In genomic region chr20:20393207-20393606, GRCh38 we compare ENCODE assay signal across 19 cellular contexts. TPM values are rescaled to one million over a fixed set of nuclear protein-coding genes. Genes with fewer than 3 reads are reported as not detected.
DNase-seq lines count a peak whose midpoint lies in the region; TF ChIP-seq lines count a peak whose summit lies in the region.
"Had no signal": no experiment of that assay in that cellular context is flagged by ENCODE, and none has a peak within 500 bp of the region (broad histone marks: within the 10 kb centered on the region; RNA-seq: fewer than 3 reads in every experiment).

No MANE protein-coding gene starts in this region.

- TF ChIP-seq CTCF in cardiac fibroblast (IDR thresholded peaks at IDR 0.05; ENCODE audit: low read depth, low read length) (no peak), nephron progenitor cell (IDR thresholded peaks at IDR 0.05) (no peak), breast epithelium (IDR thresholded peaks at IDR 0.05) (no peak)

- intact Hi-C loops in breast epithelium (cut with DNase I; ENCODE audit: low total_unique reads): no loop called here

- peaks cover 31% of the 10 kb centered on the region for H3K36me3 Mint-ChIP-seq in nephron progenitor cell (ENCODE audit: low read depth)

- no peak overlapping the region for H3K27ac ChIP-seq in breast epithelium
- H3K27ac ChIP-seq: VCaP had no signal

- TF ChIP-seq POLR2A in breast epithelium (IDR thresholded peaks at IDR 0.05): no peak

- H3K9me3 ChIP-seq in breast epithelium: no peaks in the 10 kb centered on the region

- H3K27me3 ChIP-seq in breast epithelium: no peaks in the 10 kb centered on the region

- H3K9me3 Mint-ChIP-seq in nephron progenitor cell: no peaks in the 10 kb centered on the region
- H3K9me3 Mint-ChIP-seq: CD4-positive, CD25-positive, alpha-beta regulatory T cell had no signal

- H3K4me3 ChIP-seq in cardiac fibroblast (replicated peaks in 1 of 2; ENCODE audit: low read depth in 2 of 2, low read length in 2 of 2) (no peak overlapping the region), breast epithelium (no peak overlapping the region)

- H3K4me1 Mint-ChIP-seq in nephron progenitor cell: peaks cover 25% of the 10 kb centered on the region

- H3K4me3 Mint-ChIP-seq in nephron progenitor cell: no peak overlapping the region
- H3K4me3 Mint-ChIP-seq: CD4-positive, CD25-positive, alpha-beta regulatory T cell had no signal

- no peaks in the 10 kb centered on the region for H3K36me3 ChIP-seq in breast epithelium

- no peaks in the 10 kb centered on the region for H3K4me1 ChIP-seq in breast epithelium

- H3K27ac Mint-ChIP-seq in nephron progenitor cell: peak overlapping the region; percentile 71

- peaks cover 6% of the 10 kb centered on the region for H3K27me3 Mint-ChIP-seq in nephron progenitor cell (ENCODE audit: low read depth, poor library complexity)
- H3K27me3 Mint-ChIP-seq: CD4-positive, CD25-positive, alpha-beta regulatory T cell had no signal

- DNase-seq in ELR (ENCODE audit: low read depth) (peak; percentile 35), OCI-M1 (lab: John Stamatoyannopoulos, UW) (peak; percentile 69), cardiac fibroblast (ENCODE audit: low read depth in 2 of 2) (peak; percentile 7 to 61), nephron progenitor cell (no peak), AG20443 (ENCODE audit: low spot score) (no peak), NCI-H1417 treated with DMSO at 0.1 percent for 48 hours (lab: John Stamatoyannopoulos, UW) (no peak), breast epithelium (ENCODE audit: low spot score in 2 of 2) (no peak)
- DNase-seq: activated gamma-delta T cell; CD4-positive, CD25-positive, alpha-beta regulatory T cell; DMS79 treated with DMSO at 0.1 percent for 48 hours; effector CD4-positive, alpha-beta T cell; KG1; left ventricle myocardium superior; NCI-H1092; NCI-H748 treated with DMSO at 0.1 percent for 48 hours; stimulated activated CD4-positive, alpha-beta T cell treated with anti-CD3 and anti-CD28 coated beads, Interleukin-4, amount 100 ng/mL, for 1 hour had no signal

RNA-seq across cellular contexts. Expression of gene INSM1, which starts 25.3 kb away (rescaled TPM):
- total RNA-seq in breast epithelium: under 1 TPM in 1 of 3 donors, not detected in 2; 0.48 TPM
- total RNA-seq: bronchial epithelial cell, left ventricle myocardium superior, skeletal muscle tissue had no signal

Comparison
In these comparisons a context has a peak if more than half of its experiments do, and no peak if none do; other contexts are left out.
1. DNase-seq: peak in ELR (single experiment), OCI-M1 (single experiment) and cardiac fibroblast (2 of 2); none in nephron progenitor cell (single experiment), AG20443 (single experiment), NCI-H1417 treated with DMSO at 0.1 percent for 48 hours (single experiment) and breast epithelium (0 of 2).